In the genomic region with DNA sequence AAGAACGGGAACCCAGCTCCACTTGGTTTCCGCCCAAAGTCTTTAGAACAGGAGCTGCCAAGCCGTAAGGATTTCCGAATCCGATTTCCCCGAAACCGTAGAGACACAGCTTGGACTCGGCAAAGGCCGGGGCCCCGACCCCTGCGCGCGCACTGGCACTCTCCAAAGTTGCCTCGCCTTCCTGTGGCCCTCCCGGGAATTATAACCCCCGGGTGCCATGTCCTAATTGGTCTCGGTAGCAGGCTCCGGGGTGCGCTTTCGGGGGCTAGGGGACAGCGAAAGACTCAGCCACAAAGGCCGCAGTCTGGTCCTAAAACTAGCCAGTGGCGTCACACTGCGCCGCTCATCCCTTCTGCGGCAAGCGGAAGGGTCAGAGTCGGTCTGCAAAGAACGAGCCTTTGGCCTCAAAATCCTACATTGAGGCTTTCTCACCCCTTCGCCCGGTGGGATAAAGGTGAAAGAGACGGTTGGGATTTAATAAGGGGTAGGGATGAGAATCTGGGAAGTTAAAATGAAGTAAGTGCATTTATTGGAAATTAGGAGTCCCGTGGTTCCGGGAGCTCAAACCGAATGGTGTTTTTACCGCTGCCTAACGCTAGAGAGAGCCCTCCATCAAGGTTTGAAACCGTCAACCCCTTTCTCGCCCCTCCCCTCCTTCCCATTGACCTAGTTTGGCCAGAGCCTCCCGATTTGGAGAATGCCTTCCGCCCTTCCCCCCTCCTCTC, we compare ENCODE assay signal across 1 cellular context.
TF ChIP-seq lines count a peak whose summit lies in the region.

No MANE protein-coding gene starts in this region.

TF ChIP-seq in IMR-90, 13 proteins besides CTCF, POLR2A, EP300 and RAD21:
- TF ChIP-seq FOS (IDR thresholded peaks at IDR 0.05; ENCODE audit: low read depth, low read length) (no peak), RCOR1 (IDR thresholded peaks at IDR 0.05; ENCODE audit: insufficient replicate concordance, low read length) (no peak), MXI1 (IDR thresholded peaks at IDR 0.05; ENCODE audit: borderline replicate concordance, low read depth, low read length) (0 out of 2 replicates have a peak, but pooled peaks have one; percentile 11), MAZ (IDR thresholded peaks at IDR 0.05; ENCODE audit: borderline replicate concordance, low read depth, low read length) (peak; percentile 79; the same call in 1 of the 2 replicates), SMC3 (IDR thresholded peaks at IDR 0.05; ENCODE audit: low read depth, low read length) (peak; percentile 62)
